In the genomic region with DNA sequence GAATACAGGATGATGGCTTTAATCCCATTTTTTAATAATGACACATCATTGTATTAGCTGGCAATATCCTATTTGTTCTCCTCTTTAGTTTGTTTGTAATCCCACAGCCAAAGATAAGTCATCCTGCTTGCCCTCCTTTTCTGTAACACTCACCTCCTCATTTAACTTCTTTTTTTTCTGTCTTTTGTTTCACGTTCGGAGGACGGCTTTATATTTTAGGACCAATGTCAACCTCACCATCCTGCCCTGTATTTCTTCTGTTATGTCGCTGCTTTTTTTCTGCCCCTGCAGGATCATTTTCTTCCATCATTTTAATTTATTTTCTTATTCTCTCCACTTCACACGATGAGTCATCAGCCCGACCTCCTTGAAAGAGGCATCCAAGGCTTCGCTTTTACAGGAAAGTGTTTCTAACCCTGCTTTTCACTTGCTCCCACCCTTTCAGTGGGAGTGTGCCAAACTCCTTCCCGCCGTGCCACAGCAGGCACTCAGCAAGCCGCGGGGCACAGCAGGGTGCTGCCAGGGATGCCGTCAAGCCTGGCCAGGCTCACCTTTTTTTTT, we compare ENCODE assay signal across 1 cellular context.
TF ChIP-seq lines count a peak whose summit lies in the region.

No MANE protein-coding gene starts in this region.

TF ChIP-seq in HEK293, 187 proteins besides CTCF, POLR2A, EP300 and RAD21 (continued from another document):
- TF ChIP-seq, protein P1, sequence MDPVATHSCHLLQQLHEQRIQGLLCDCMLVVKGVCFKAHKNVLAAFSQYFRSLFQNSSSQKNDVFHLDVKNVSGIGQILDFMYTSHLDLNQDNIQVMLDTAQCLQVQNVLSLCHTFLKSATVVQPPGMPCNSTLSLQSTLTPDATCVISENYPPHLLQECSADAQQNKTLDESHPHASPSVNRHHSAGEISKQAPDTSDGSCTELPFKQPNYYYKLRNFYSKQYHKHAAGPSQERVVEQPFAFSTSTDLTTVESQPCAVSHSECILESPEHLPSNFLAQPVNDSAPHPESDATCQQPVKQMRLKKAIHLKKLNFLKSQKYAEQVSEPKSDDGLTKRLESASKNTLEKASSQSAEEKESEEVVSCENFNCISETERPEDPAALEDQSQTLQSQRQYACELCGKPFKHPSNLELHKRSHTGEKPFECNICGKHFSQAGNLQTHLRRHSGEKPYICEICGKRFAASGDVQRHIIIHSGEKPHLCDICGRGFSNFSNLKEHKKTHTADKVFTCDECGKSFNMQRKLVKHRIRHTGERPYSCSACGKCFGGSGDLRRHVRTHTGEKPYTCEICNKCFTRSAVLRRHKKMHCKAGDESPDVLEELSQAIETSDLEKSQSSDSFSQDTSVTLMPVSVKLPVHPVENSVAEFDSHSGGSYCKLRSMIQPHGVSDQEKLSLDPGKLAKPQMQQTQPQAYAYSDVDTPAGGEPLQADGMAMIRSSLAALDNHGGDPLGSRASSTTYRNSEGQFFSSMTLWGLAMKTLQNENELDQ (tag by site-specific recombination; IDR thresholded peaks at IDR 0.05; ENCODE audit: low read depth) = no peak
- TF ChIP-seq ZNF626 (tag by site-specific recombination; IDR thresholded peaks at IDR 0.05) (no peak), ZNF184 (tag by site-specific recombination; IDR thresholded peaks at IDR 0.05) (peak; percentile 93), ZFP3 (tag by site-specific recombination; IDR thresholded peaks at IDR 0.05; ENCODE audit: low read depth) (no peak), ZNF202 (tag by site-specific recombination; IDR thresholded peaks at IDR 0.05; ENCODE audit: borderline replicate concordance) (no peak), SP3 (tag by site-specific recombination; IDR thresholded peaks at IDR 0.05) (0 out of 2 replicates have a peak, but pooled peaks have one; percentile 18), SP2 (tag by site-specific recombination; IDR thresholded peaks at IDR 0.05) (peak; percentile 59), ZNF350 (tag by site-specific recombination; IDR thresholded peaks at IDR 0.05) (no peak), OSR2 (tag by site-specific recombination; IDR thresholded peaks at IDR 0.05) (no peak), RBAK (tag by site-specific recombination; IDR thresholded peaks at IDR 0.05) (0 out of 2 replicates have a peak, but pooled peaks have one; percentile 8), ZNF548 (tag by site-specific recombination; IDR thresholded peaks at IDR 0.05) (no peak), ZNF112 (tag by site-specific recombination; IDR thresholded peaks at IDR 0.05) (no peak), ZEB2 (tag by site-specific recombination; IDR thresholded peaks at IDR 0.05) (peak; percentile 46), ZNF837 (tag by site-specific recombination; IDR thresholded peaks at IDR 0.05) (no peak), ZNF473 (tag by site-specific recombination; IDR thresholded peaks at IDR 0.05) (no peak), YY1 (tag by site-specific recombination; IDR thresholded peaks at IDR 0.05) (no peak), KLF8 (tag by site-specific recombination; IDR thresholded peaks at IDR 0.05) (peak; percentile 49), KLF1 (tag by site-specific recombination; IDR thresholded peaks at IDR 0.05) (peak; percentile 42; the same call in 1 of the 2 replicates), ZNF366 (tag by site-specific recombination; conservative IDR thresholded peaks at IDR 0.05) (peak; percentile 83), ZNF514 (tag by site-specific recombination; IDR thresholded peaks at IDR 0.05) (no peak), GLIS2 (tag by site-specific recombination; IDR thresholded peaks at IDR 0.05) (no peak)
- TF ChIP-seq, protein P2, sequence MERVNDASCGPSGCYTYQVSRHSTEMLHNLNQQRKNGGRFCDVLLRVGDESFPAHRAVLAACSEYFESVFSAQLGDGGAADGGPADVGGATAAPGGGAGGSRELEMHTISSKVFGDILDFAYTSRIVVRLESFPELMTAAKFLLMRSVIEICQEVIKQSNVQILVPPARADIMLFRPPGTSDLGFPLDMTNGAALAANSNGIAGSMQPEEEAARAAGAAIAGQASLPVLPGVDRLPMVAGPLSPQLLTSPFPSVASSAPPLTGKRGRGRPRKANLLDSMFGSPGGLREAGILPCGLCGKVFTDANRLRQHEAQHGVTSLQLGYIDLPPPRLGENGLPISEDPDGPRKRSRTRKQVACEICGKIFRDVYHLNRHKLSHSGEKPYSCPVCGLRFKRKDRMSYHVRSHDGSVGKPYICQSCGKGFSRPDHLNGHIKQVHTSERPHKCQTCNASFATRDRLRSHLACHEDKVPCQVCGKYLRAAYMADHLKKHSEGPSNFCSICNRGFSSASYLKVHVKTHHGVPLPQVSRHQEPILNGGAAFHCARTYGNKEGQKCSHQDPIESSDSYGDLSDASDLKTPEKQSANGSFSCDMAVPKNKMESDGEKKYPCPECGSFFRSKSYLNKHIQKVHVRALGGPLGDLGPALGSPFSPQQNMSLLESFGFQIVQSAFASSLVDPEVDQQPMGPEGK (tag by site-specific recombination; IDR thresholded peaks at IDR 0.05) = peak; percentile 46; the same call in 1 of the 2 replicates
- TF ChIP-seq, protein P3, sequence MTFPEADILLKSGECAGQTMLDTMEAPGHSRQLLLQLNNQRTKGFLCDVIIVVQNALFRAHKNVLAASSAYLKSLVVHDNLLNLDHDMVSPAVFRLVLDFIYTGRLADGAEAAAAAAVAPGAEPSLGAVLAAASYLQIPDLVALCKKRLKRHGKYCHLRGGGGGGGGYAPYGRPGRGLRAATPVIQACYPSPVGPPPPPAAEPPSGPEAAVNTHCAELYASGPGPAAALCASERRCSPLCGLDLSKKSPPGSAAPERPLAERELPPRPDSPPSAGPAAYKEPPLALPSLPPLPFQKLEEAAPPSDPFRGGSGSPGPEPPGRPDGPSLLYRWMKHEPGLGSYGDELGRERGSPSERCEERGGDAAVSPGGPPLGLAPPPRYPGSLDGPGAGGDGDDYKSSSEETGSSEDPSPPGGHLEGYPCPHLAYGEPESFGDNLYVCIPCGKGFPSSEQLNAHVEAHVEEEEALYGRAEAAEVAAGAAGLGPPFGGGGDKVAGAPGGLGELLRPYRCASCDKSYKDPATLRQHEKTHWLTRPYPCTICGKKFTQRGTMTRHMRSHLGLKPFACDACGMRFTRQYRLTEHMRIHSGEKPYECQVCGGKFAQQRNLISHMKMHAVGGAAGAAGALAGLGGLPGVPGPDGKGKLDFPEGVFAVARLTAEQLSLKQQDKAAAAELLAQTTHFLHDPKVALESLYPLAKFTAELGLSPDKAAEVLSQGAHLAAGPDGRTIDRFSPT (tag by site-specific recombination; IDR thresholded peaks at IDR 0.05) = no peak
- TF ChIP-seq, protein P4, sequence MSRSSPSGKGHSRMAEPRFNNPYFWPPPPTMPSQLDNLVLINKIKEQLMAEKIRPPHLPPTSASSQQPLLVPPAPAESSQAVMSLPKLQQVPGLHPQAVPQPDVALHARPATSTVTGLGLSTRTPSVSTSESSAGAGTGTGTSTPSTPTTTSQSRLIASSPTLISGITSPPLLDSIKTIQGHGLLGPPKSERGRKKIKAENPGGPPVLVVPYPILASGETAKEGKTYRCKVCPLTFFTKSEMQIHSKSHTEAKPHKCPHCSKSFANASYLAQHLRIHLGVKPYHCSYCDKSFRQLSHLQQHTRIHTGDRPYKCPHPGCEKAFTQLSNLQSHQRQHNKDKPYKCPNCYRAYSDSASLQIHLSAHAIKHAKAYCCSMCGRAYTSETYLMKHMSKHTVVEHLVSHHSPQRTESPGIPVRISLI (tag by site-specific recombination; IDR thresholded peaks at IDR 0.05) = peak; percentile 69
- TF ChIP-seq, protein P5, sequence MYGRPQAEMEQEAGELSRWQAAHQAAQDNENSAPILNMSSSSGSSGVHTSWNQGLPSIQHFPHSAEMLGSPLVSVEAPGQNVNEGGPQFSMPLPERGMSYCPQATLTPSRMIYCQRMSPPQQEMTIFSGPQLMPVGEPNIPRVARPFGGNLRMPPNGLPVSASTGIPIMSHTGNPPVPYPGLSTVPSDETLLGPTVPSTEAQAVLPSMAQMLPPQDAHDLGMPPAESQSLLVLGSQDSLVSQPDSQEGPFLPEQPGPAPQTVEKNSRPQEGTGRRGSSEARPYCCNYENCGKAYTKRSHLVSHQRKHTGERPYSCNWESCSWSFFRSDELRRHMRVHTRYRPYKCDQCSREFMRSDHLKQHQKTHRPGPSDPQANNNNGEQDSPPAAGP (tag by site-specific recombination; IDR thresholded peaks at IDR 0.05) = peak; percentile 44; the same call in 1 of the 2 replicates
- TF ChIP-seq, protein P6, sequence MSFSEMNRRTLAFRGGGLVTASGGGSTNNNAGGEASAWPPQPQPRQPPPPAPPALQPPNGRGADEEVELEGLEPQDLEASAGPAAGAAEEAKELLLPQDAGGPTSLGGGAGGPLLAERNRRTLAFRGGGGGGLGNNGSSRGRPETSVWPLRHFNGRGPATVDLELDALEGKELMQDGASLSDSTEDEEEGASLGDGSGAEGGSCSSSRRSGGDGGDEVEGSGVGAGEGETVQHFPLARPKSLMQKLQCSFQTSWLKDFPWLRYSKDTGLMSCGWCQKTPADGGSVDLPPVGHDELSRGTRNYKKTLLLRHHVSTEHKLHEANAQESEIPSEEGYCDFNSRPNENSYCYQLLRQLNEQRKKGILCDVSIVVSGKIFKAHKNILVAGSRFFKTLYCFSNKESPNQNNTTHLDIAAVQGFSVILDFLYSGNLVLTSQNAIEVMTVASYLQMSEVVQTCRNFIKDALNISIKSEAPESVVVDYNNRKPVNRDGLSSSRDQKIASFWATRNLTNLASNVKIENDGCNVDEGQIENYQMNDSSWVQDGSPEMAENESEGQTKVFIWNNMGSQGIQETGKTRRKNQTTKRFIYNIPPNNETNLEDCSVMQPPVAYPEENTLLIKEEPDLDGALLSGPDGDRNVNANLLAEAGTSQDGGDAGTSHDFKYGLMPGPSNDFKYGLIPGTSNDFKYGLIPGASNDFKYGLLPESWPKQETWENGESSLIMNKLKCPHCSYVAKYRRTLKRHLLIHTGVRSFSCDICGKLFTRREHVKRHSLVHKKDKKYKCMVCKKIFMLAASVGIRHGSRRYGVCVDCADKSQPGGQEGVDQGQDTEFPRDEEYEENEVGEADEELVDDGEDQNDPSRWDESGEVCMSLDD (tag by site-specific recombination; IDR thresholded peaks at IDR 0.05) = 0 out of 2 replicates have a peak, but pooled peaks have one; percentile 23
- TF ChIP-seq, protein P7, sequence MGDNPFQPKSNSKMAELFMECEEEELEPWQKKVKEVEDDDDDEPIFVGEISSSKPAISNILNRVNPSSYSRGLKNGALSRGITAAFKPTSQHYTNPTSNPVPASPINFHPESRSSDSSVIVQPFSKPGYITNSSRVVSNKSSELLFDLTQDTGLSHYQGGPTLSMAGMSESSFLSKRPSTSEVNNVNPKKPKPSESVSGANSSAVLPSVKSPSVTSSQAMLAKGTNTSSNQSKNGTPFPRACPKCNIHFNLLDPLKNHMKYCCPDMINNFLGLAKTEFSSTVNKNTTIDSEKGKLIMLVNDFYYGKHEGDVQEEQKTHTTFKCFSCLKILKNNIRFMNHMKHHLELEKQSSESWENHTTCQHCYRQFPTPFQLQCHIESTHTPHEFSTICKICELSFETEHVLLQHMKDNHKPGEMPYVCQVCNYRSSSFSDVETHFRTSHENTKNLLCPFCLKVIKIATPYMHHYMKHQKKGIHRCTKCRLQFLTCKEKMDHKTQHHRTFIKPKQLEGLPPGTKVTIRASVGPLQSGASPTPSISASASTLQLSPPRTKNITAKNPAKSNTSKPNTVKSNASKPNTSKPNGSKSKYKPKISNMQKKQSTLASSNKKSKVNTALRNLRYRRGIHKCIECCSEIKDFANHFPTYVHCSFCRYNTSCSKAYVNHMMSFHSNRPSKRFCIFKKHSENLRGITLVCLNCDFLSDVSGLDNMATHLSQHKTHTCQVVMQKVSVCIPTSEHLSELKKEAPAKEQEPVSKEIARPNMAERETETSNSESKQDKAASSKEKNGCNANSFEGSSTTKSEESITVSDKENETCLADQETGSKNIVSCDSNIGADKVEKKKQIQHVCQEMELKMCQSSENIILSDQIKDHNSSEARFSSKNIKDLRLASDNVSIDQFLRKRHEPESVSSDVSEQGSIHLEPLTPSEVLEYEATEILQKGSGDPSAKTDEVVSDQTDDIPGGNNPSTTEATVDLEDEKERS (tag by site-specific recombination; IDR thresholded peaks at IDR 0.05) = peak; percentile 34; the same call in 1 of the 2 replicates
